Comparison of ENCODE assay signal across 23 cellular contexts in the genomic region with DNA sequence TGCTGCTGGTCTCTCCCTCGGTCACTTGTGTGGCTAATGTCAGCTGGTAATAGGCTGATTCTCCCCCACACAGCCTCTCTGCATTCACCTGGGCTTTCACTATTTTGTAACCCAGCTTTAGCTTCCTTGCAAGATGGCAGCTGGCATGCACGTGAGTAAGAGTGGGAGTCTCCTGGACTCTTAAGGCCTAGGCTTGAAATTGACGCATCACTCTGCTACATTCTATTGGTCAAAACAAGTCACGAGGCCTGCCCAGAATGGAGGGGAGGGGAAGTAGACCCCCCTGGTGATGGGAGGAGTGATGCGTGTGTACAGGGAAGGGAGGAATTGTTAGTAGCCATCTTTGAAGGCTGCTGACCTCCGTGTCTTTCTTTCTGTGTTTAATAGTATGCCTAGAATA. TPM values are rescaled to one million over a fixed set of nuclear protein-coding genes. Genes with fewer than 3 reads are reported as not detected.
DNase-seq lines count a peak whose midpoint lies in the region; ATAC-seq and TF ChIP-seq lines count a peak whose summit lies in the region.
"Had no signal": no experiment of that assay in that cellular context is flagged by ENCODE, and none has a peak within 500 bp of the region (broad histone marks: within the 10 kb centered on the region; RNA-seq: fewer than 3 reads in every experiment).

No MANE protein-coding gene starts in this region.

- H3K27ac Mint-ChIP-seq in activated CD8-positive, alpha-beta memory T cell treated with anti-CD3 and anti-CD28 coated beads, Interleukin-2, amount 10 ng/mL, durations not matched to agents 7 days and 5 days: peak overlapping the region; percentile 43
- H3K27ac Mint-ChIP-seq in activated naive CD8-positive, alpha-beta T cell treated with anti-CD3 and anti-CD28 coated beads, Interleukin-2, amount 10 ng/mL, durations not matched to agents 7 days and 5 days: peak overlapping the region; percentile 83
- H3K27ac Mint-ChIP-seq in neural progenitor cell: no peak overlapping the region
- H3K27ac Mint-ChIP-seq: dendritic cell treated with granulocyte-macrophage colony-stimulating factor and Interleukin-4, amounts not matched to agents 40 ng/mL and 50 ng/mL, for 4 days had no signal

- TF ChIP-seq CTCF in NB4 (IDR thresholded peaks at IDR 0.05; ENCODE audit: low read depth, low read length) (no peak), neural progenitor cell (IDR thresholded peaks at IDR 0.05) (no peak)

- H3K4me1 ChIP-seq in neural progenitor cell: no peaks in the 10 kb centered on the region
- H3K4me1 ChIP-seq: HAP-1, left ventricle myocardium inferior, sigmoid colon had no signal

- H3K4me3 ChIP-seq in NB4 (ENCODE audit: low read depth, low read length) (no peak overlapping the region), neural progenitor cell (no peak overlapping the region)
- H3K4me3 ChIP-seq: HAP-1, left ventricle myocardium inferior, sigmoid colon had no signal

- no peaks in the 10 kb centered on the region for H3K27me3 ChIP-seq in neural progenitor cell

- no peaks in the 10 kb centered on the region for H3K36me3 ChIP-seq in neural progenitor cell
- H3K36me3 ChIP-seq: HAP-1, left ventricle myocardium inferior, sigmoid colon had no signal

- ATAC-seq in activated CD8-positive, alpha-beta memory T cell treated with anti-CD3 and anti-CD28 coated beads, Interleukin-2, amount 10 ng/mL, durations not matched to agents 7 days and 5 days: no peak
- no peak for ATAC-seq in activated naive CD8-positive, alpha-beta T cell treated with anti-CD3 and anti-CD28 coated beads, Interleukin-2, amount 10 ng/mL, durations not matched to agents 7 days and 5 days (ENCODE audit: low read depth)
- ATAC-seq in HG02588 (IDR thresholded peaks at IDR 0.05; ENCODE audit: unreplicated experiment) (no peak), HG02885 (IDR thresholded peaks at IDR 0.05; ENCODE audit: poor library complexity, unreplicated experiment) (no peak)

- no peaks in the 10 kb centered on the region for H3K79me2 ChIP-seq in neural progenitor cell (ENCODE audit: low read depth)

- H3K4me1 Mint-ChIP-seq in activated CD8-positive, alpha-beta memory T cell treated with anti-CD3 and anti-CD28 coated beads, Interleukin-2, amount 10 ng/mL, durations not matched to agents 7 days and 5 days: peaks cover 38% of the 10 kb centered on the region
- H3K4me1 Mint-ChIP-seq in activated naive CD8-positive, alpha-beta T cell treated with anti-CD3 and anti-CD28 coated beads, Interleukin-2, amount 10 ng/mL, durations not matched to agents 7 days and 5 days: peaks cover 46% of the 10 kb centered on the region
- peaks cover 5% of the 10 kb centered on the region for H3K4me1 Mint-ChIP-seq in neural progenitor cell

- TF ChIP-seq POLR2A in NB4 (IDR thresholded peaks at IDR 0.05; ENCODE audit: extremely low read depth, insufficient read length): no peak

- H3K27me3 Mint-ChIP-seq in activated CD8-positive, alpha-beta memory T cell treated with anti-CD3 and anti-CD28 coated beads, Interleukin-2, amount 10 ng/mL, durations not matched to agents 7 days and 5 days: peaks cover 2% of the 10 kb centered on the region
- no peaks in the 10 kb centered on the region for H3K27me3 Mint-ChIP-seq in activated naive CD8-positive, alpha-beta T cell treated with anti-CD3 and anti-CD28 coated beads, Interleukin-2, amount 10 ng/mL, durations not matched to agents 7 days and 5 days
- peaks cover 7% of the 10 kb centered on the region for H3K27me3 Mint-ChIP-seq in neural progenitor cell (ENCODE audit: insufficient read depth, low read depth)

- H4K20me1 ChIP-seq in neural progenitor cell (ENCODE audit: low read depth): no peaks in the 10 kb centered on the region

- peak overlapping the region; percentile 75 for H2AFZ ChIP-seq in neural progenitor cell (replicated peaks)

- CTCF ChIA-PET in activated CD8-positive, alpha-beta memory T cell treated with anti-CD3 and anti-CD28 coated beads, Interleukin-2, amount 10 ng/mL, durations not matched to agents 7 days and 5 days (lab: Charles Lee): interaction anchor here (1.2 to 12.0 kb wide), 5 partner anchors 9 to 241 kb away, joined by 3 to 154 read pairs (median 4); no protein-coding TSS in a partner anchor

- H3K4me2 ChIP-seq in neural progenitor cell: no peak overlapping the region

- no peak for DNase-seq in activated CD8-positive, alpha-beta memory T cell treated with anti-CD3 and anti-CD28 coated beads, Interleukin-2, amount 10 ng/mL, durations not matched to agents 7 days and 5 days
- no peak for DNase-seq in activated CD8-positive, alpha-beta memory T cell treated with anti-CD3 and anti-CD28 coated beads for 24 hours
- DNase-seq in NB4 (ENCODE audit: low read depth) (peak; percentile 45), neural progenitor cell (ENCODE audit: low spot score) (peak; percentile 31)
- DNase-seq in activated naive CD8-positive, alpha-beta T cell treated with anti-CD3 and anti-CD28 coated beads, Interleukin-2, amount 10 ng/mL, durations not matched to agents 7 days and 5 days: no peak
- no peak for DNase-seq in activated T-cell treated with anti-CD3 and anti-CD28 coated beads, Interleukin-2, amount 50 U/mL, for 1 hour
- DNase-seq: activated CD8-positive, alpha-beta memory T cell treated with anti-CD3 and anti-CD28 coated beads, Interleukin-2, amount 50 U/mL, for 48 hours; activated effector memory CD4-positive, alpha-beta T cell treated with Interleukin-2 at 50 U/mL for 16 hours; aorta; caudate nucleus; DMS 273 treated with DMSO at 0.1 percent for 48 hours; KG1; left ventricle myocardium inferior; NCI-H1694 treated with DMSO at 0.1 percent for 48 hours; NCI-H2171 treated with DMSO at 0.1 percent for 48 hours; NCI-H524 treated with DMSO at 0.1 percent for 48 hours; sigmoid colon; stimulated activated CD4-positive, alpha-beta T cell treated with anti-CD3 and anti-CD28 coated beads, Interleukin-15, amount 100 ng/mL, for 24 hours had no signal

- H3F3A ChIP-seq in neural progenitor cell (ENCODE audit: low read depth): no peaks in the 10 kb centered on the region

- no peak overlapping the region for H3K27ac ChIP-seq in neural progenitor cell
- H3K27ac ChIP-seq: left ventricle myocardium inferior, sigmoid colon had no signal

- H3K9me3 ChIP-seq in neural progenitor cell (ENCODE audit: low read depth): no peaks in the 10 kb centered on the region
- H3K9me3 ChIP-seq: HAP-1, sigmoid colon had no signal

- no peak overlapping the region for H3K4me3 Mint-ChIP-seq in activated CD8-positive, alpha-beta memory T cell treated with anti-CD3 and anti-CD28 coated beads, Interleukin-2, amount 10 ng/mL, durations not matched to agents 7 days and 5 days
- H3K4me3 Mint-ChIP-seq in activated naive CD8-positive, alpha-beta T cell treated with anti-CD3 and anti-CD28 coated beads, Interleukin-2, amount 10 ng/mL, durations not matched to agents 7 days and 5 days: peak overlapping the region; percentile 26
- no peak overlapping the region for H3K4me3 Mint-ChIP-seq in neural progenitor cell
- H3K4me3 Mint-ChIP-seq: dendritic cell treated with granulocyte-macrophage colony-stimulating factor and Interleukin-4, amounts not matched to agents 40 ng/mL and 50 ng/mL, for 4 days had no signal

- peaks cover 15% of the 10 kb centered on the region for H3K36me3 Mint-ChIP-seq in activated CD8-positive, alpha-beta memory T cell treated with anti-CD3 and anti-CD28 coated beads, Interleukin-2, amount 10 ng/mL, durations not matched to agents 7 days and 5 days
- H3K36me3 Mint-ChIP-seq in activated naive CD8-positive, alpha-beta T cell treated with anti-CD3 and anti-CD28 coated beads, Interleukin-2, amount 10 ng/mL, durations not matched to agents 7 days and 5 days: peaks cover 18% of the 10 kb centered on the region
- no peaks in the 10 kb centered on the region for H3K36me3 Mint-ChIP-seq in neural progenitor cell

- H3K9ac ChIP-seq in neural progenitor cell: no peak overlapping the region

- POLR2A ChIA-PET in activated naive CD8-positive, alpha-beta T cell treated with anti-CD3 and anti-CD28 coated beads, Interleukin-2, amount 10 ng/mL, durations not matched to agents 7 days and 5 days (lab: Charles Lee): interaction anchor here (1.2 to 1.9 kb wide), 2 partner anchors 9 to 81 kb away, joined by 4 to 8 read pairs; partner anchors contain the start of gene CALM3

- no peaks in the 10 kb centered on the region for H3K9me3 Mint-ChIP-seq in activated CD8-positive, alpha-beta memory T cell treated with anti-CD3 and anti-CD28 coated beads, Interleukin-2, amount 10 ng/mL, durations not matched to agents 7 days and 5 days (ENCODE audit: low read depth)
- peaks cover 6% of the 10 kb centered on the region for H3K9me3 Mint-ChIP-seq in activated naive CD8-positive, alpha-beta T cell treated with anti-CD3 and anti-CD28 coated beads, Interleukin-2, amount 10 ng/mL, durations not matched to agents 7 days and 5 days
- H3K9me3 Mint-ChIP-seq in neural progenitor cell: peaks cover 4% of the 10 kb centered on the region
- H3K9me3 Mint-ChIP-seq: dendritic cell treated with granulocyte-macrophage colony-stimulating factor and Interleukin-4, amounts not matched to agents 40 ng/mL and 50 ng/mL, for 4 days had no signal

RNA-seq across cellular contexts. Expression of gene PNMA8B, which starts 24.9 kb away (rescaled TPM):
- total RNA-seq in activated CD8-positive, alpha-beta memory T cell treated with anti-CD3 and anti-CD28 coated beads, Interleukin-2, amount 10 ng/mL, durations not matched to agents 7 days and 5 days: not detected
- under 1 TPM; 0.22 to 0.23 TPM for total RNA-seq in activated naive CD8-positive, alpha-beta T cell treated with anti-CD3 and anti-CD28 coated beads, Interleukin-2, amount 10 ng/mL, durations not matched to agents 7 days and 5 days
- total RNA-seq in neural progenitor cell (ENCODE audit: low replicate concordance): 0.09 and 3.9 TPM in 2 replicates
- total RNA-seq: HT-29 had no signal

RNA-seq across cellular contexts. Expression of gene PNMA8A, which starts 49.3 kb away (rescaled TPM):
- total RNA-seq in activated CD8-positive, alpha-beta memory T cell treated with anti-CD3 and anti-CD28 coated beads, Interleukin-2, amount 10 ng/mL, durations not matched to agents 7 days and 5 days: under 1 TPM; 0.29 to 0.63 TPM
- 1 to 10 TPM; 1.7 to 1.8 TPM for total RNA-seq in activated naive CD8-positive, alpha-beta T cell treated with anti-CD3 and anti-CD28 coated beads, Interleukin-2, amount 10 ng/mL, durations not matched to agents 7 days and 5 days
- total RNA-seq in neural progenitor cell (ENCODE audit: low replicate concordance): 42.5 and 43.9 TPM in 2 replicates
- total RNA-seq: HT-29 had no signal

Comparison
In these comparisons a context has a peak if more than half of its experiments do, and no peak if none do; other contexts are left out.
1. DNase-seq: peak in NB4 (single experiment) and neural progenitor cell (single experiment); none in activated CD8-positive, alpha-beta memory T cell treated with anti-CD3 and anti-CD28 coated beads, Interleukin-2, amount 10 ng/mL, durations not matched to agents 7 days and 5 days (single experiment), activated CD8-positive, alpha-beta memory T cell treated with anti-CD3 and anti-CD28 coated beads for 24 hours (single experiment), activated naive CD8-positive, alpha-beta T cell treated with anti-CD3 and anti-CD28 coated beads, Interleukin-2, amount 10 ng/mL, durations not matched to agents 7 days and 5 days (single experiment) and activated T-cell treated with anti-CD3 and anti-CD28 coated beads, Interleukin-2, amount 50 U/mL, for 1 hour (single experiment).
2. RNA of gene PNMA8A, which starts 49.3 kb away (total RNA-seq): 42.5 to 43.9 TPM in neural progenitor cell; 1.7 to 1.8 TPM in activated naive CD8-positive, alpha-beta T cell treated with anti-CD3 and anti-CD28 coated beads, Interleukin-2, amount 10 ng/mL, durations not matched to agents 7 days and 5 days and 0.29 to 0.63 TPM in activated CD8-positive, alpha-beta memory T cell treated with anti-CD3 and anti-CD28 coated beads, Interleukin-2, amount 10 ng/mL, durations not matched to agents 7 days and 5 days; every median in the first group is over 10 times any median in the second.